ENCODE assay signal across 1 cellular context in the genomic region with DNA sequence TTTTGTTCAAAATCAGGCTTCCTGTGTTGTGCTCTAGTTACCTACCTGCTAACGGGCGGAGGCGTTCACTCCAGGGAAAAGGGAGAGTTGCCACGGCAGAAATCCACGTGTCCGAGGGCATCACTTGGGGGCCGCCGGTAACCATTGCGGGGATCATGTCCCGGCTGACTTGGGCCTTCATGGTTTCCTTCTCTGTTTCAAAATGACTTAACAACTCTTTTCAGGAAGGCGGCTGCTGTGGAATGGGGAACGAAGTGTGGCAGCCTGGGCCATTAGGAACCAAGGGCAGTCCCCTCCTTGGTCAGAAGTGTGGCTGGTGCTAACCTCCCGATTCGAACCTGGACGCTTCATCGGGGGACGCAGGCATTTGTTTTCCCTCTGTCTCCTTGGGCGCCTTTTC.
TF ChIP-seq lines count a peak whose summit lies in the region.

No MANE protein-coding gene starts in this region.

TF ChIP-seq in HepG2, 621 proteins besides CTCF, POLR2A, EP300 and RAD21 (continued from another document):
- TF ChIP-seq ZNF317 (CRISPR knock-in tag; IDR thresholded peaks at IDR 0.05): no peak
- no peak for TF ChIP-seq SOX6 (IDR thresholded peaks at IDR 0.05)
- TF ChIP-seq SOX6 (CRISPR knock-in tag; IDR thresholded peaks at IDR 0.05): no peak
- TF ChIP-seq, protein P1, sequence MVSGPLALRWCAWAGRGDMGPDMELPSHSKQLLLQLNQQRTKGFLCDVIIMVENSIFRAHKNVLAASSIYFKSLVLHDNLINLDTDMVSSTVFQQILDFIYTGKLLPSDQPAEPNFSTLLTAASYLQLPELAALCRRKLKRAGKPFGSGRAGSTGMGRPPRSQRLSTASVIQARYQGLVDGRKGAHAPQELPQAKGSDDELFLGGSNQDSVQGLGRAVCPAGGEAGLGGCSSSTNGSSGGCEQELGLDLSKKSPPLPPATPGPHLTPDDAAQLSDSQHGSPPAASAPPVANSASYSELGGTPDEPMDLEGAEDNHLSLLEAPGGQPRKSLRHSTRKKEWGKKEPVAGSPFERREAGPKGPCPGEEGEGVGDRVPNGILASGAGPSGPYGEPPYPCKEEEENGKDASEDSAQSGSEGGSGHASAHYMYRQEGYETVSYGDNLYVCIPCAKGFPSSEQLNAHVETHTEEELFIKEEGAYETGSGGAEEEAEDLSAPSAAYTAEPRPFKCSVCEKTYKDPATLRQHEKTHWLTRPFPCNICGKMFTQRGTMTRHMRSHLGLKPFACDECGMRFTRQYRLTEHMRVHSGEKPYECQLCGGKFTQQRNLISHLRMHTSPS (CRISPR knock-in tag; IDR thresholded peaks at IDR 0.05; ENCODE audit: low read depth): no peak
- TF ChIP-seq, protein P2, sequence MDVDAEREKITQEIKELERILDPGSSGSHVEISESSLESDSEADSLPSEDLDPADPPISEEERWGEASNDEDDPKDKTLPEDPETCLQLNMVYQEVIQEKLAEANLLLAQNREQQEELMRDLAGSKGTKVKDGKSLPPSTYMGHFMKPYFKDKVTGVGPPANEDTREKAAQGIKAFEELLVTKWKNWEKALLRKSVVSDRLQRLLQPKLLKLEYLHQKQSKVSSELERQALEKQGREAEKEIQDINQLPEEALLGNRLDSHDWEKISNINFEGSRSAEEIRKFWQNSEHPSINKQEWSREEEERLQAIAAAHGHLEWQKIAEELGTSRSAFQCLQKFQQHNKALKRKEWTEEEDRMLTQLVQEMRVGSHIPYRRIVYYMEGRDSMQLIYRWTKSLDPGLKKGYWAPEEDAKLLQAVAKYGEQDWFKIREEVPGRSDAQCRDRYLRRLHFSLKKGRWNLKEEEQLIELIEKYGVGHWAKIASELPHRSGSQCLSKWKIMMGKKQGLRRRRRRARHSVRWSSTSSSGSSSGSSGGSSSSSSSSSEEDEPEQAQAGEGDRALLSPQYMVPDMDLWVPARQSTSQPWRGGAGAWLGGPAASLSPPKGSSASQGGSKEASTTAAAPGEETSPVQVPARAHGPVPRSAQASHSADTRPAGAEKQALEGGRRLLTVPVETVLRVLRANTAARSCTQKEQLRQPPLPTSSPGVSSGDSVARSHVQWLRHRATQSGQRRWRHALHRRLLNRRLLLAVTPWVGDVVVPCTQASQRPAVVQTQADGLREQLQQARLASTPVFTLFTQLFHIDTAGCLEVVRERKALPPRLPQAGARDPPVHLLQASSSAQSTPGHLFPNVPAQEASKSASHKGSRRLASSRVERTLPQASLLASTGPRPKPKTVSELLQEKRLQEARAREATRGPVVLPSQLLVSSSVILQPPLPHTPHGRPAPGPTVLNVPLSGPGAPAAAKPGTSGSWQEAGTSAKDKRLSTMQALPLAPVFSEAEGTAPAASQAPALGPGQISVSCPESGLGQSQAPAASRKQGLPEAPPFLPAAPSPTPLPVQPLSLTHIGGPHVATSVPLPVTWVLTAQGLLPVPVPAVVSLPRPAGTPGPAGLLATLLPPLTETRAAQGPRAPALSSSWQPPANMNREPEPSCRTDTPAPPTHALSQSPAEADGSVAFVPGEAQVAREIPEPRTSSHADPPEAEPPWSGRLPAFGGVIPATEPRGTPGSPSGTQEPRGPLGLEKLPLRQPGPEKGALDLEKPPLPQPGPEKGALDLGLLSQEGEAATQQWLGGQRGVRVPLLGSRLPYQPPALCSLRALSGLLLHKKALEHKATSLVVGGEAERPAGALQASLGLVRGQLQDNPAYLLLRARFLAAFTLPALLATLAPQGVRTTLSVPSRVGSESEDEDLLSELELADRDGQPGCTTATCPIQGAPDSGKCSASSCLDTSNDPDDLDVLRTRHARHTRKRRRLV (CRISPR knock-in tag; IDR thresholded peaks at IDR 0.05): no peak
- TF ChIP-seq MZF1 (CRISPR knock-in tag; IDR thresholded peaks at IDR 0.05; ENCODE audit: borderline replicate concordance): no peak
